ENCODE assay signal across 1 cellular context in the genomic region with DNA sequence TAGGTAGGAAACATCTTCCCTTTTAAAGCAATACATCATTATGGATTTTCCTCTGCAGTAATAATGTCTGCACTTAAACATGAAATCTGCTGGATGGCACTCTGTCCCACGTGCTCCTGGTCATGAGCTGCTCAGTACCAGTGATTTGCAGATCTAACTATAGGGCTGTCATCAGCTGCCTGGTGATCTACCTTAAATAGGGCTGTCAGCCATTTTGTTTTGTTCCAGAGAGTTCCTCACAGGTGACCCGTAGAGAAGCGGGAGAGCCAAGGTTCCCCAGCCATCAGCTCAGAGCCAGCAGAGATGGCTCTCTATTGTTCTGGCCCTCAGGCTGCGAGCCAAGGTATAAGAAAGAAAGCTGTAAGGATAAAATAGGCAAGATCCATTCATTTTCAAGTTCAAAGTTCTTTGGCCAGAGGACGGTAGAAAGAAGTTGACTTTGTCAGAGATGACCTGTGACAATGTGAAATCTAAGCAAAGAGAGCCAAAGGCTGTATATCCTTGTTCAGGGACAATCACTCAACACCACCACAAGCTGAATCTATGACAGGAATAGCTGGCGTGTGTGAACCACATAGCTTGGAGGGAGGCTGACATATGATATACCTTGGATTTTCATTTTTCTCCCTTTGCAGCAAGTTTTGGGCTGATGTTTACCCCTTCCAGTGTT.
TF ChIP-seq lines count a peak whose summit lies in the region.

No MANE protein-coding gene starts in this region.

TF ChIP-seq in GM23338, 12 proteins besides CTCF, POLR2A, EP300 and RAD21 (continued from another document):
- TF ChIP-seq, protein P1, sequence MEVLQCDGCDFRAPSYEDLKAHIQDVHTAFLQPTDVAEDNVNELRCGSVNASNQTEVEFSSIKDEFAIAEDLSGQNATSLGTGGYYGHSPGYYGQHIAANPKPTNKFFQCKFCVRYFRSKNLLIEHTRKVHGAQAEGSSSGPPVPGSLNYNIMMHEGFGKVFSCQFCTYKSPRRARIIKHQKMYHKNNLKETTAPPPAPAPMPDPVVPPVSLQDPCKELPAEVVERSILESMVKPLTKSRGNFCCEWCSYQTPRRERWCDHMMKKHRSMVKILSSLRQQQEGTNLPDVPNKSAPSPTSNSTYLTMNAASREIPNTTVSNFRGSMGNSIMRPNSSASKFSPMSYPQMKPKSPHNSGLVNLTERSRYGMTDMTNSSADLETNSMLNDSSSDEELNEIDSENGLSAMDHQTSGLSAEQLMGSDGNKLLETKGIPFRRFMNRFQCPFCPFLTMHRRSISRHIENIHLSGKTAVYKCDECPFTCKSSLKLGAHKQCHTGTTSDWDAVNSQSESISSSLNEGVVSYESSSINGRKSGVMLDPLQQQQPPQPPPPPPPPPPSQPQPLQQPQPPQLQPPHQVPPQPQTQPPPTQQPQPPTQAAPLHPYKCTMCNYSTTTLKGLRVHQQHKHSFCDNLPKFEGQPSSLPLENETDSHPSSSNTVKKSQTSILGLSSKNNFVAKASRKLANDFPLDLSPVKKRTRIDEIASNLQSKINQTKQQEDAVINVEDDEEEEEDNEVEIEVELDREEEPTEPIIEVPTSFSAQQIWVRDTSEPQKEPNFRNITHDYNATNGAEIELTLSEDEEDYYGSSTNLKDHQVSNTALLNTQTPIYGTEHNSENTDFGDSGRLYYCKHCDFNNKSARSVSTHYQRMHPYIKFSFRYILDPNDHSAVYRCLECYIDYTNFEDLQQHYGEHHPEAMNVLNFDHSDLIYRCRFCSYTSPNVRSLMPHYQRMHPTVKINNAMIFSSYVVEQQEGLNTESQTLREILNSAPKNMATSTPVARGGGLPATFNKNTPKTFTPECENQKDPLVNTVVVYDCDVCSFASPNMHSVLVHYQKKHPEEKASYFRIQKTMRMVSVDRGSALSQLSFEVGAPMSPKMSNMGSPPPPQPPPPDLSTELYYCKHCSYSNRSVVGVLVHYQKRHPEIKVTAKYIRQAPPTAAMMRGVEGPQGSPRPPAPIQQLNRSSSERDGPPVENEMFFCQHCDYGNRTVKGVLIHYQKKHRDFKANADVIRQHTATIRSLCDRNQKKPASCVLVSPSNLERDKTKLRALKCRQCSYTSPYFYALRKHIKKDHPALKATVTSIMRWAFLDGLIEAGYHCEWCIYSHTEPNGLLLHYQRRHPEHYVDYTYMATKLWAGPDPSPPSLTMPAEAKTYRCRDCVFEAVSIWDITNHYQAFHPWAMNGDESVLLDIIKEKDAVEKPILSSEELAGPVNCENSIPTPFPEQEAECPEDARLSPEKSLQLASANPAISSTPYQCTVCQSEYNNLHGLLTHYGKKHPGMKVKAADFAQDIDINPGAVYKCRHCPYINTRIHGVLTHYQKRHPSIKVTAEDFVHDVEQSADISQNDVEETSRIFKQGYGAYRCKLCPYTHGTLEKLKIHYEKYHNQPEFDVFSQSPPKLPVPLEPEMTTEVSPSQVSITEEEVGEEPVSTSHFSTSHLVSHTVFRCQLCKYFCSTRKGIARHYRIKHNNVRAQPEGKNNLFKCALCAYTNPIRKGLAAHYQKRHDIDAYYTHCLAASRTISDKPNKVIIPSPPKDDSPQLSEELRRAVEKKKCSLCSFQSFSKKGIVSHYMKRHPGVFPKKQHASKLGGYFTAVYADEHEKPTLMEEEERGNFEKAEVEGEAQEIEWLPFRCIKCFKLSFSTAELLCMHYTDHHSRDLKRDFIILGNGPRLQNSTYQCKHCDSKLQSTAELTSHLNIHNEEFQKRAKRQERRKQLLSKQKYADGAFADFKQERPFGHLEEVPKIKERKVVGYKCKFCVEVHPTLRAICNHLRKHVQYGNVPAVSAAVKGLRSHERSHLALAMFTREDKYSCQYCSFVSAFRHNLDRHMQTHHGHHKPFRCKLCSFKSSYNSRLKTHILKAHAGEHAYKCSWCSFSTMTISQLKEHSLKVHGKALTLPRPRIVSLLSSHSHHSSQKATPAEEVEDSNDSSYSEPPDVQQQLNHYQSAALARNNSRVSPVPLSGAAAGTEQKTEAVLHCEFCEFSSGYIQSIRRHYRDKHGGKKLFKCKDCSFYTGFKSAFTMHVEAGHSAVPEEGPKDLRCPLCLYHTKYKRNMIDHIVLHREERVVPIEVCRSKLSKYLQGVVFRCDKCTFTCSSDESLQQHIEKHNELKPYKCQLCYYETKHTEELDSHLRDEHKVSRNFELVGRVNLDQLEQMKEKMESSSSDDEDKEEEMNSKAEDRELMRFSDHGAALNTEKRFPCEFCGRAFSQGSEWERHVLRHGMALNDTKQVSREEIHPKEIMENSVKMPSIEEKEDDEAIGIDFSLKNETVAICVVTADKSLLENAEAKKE (CRISPR knock-in tag; IDR thresholded peaks at IDR 0.05) = no peak
TF ChIP-seq in GM23338: peak in this region for 0.
